In genomic region chr12:102528111-102528510, GRCh38 we compare ENCODE assay signal across 21 cellular contexts. TPM values are rescaled to one million over a fixed set of nuclear protein-coding genes. Genes with fewer than 3 reads are reported as not detected.
"Had no signal": no experiment of that assay in that cellular context is flagged by ENCODE, and none has a peak within 500 bp of the region (broad histone marks: within the 10 kb centered on the region; RNA-seq: fewer than 3 reads in every experiment).

No MANE protein-coding gene starts in this region.

- H3K4me3 ChIP-seq: cardiac muscle cell, right atrium auricular region, vagina had no signal

- H3K9me3 ChIP-seq: right atrium auricular region, vagina had no signal

- H3K36me3 ChIP-seq: cardiac muscle cell, right atrium auricular region, vagina had no signal

- H3K4me1 ChIP-seq: right atrium auricular region had no signal

- H3K27ac ChIP-seq: cardiac muscle cell, right atrium auricular region, vagina had no signal

- ATAC-seq: activated CD8-positive, alpha-beta T cell treated with anti-CD3 and anti-CD28 coated beads for 36 hours; activated naive CD8-positive, alpha-beta T cell treated with anti-CD3 and anti-CD28 coated beads, Interleukin-2, amount 50 U/mL, for 24 hours; left ventricle myocardium superior; stimulated activated naive CD8-positive, alpha-beta T cell treated with anti-CD3 and anti-CD28 coated beads, Interleukin-15, amount 100 ng/mL, for 72 hours had no signal

- DNase-seq: activated CD4-positive, alpha-beta T cell treated with anti-CD3 and anti-CD28 coated beads for 48 hours; activated CD4-positive, CD25-positive, alpha-beta regulatory T cell; activated CD8-positive, alpha-beta T cell treated with anti-CD3 and anti-CD28 coated beads for 36 hours; activated effector memory CD4-positive, alpha-beta T cell treated with Interleukin-2 at 50 U/mL for 16 hours; activated naive CD4-positive, alpha-beta T cell treated with anti-CD3 and anti-CD28 coated beads, Interleukin-2, amount 10 ng/mL, durations not matched to agents 7 days and 5 days; activated naive CD8-positive, alpha-beta T cell treated with anti-CD3 and anti-CD28 coated beads, Interleukin-2, amount 50 U/mL, for 24 hours; activated T-cell treated with anti-CD3 and anti-CD28 coated beads, Interleukin-2, amount 50 U/mL, for 48 hours; dermis blood vessel endothelial cell; effector memory CD4-positive, alpha-beta T cell; head of caudate nucleus; kidney glomerular epithelial cell; left ventricle myocardium superior; occipital lobe; stimulated activated CD4-positive, alpha-beta T cell treated with anti-CD3 and anti-CD28 coated beads, Interleukin-2, amount 100 ng/mL, for 48 hours; stimulated activated naive CD8-positive, alpha-beta T cell treated with anti-CD3 and anti-CD28 coated beads, Interleukin-15, amount 100 ng/mL, for 72 hours; trophoblast cell had no signal

- H3K27me3 ChIP-seq: cardiac muscle cell, right atrium auricular region, vagina had no signal

RNA-seq across cellular contexts. Expression of gene IGF1, which starts 47.7 kb away (rescaled TPM):
- total RNA-seq: cardiac muscle cell, mononuclear cell had no signal
- polyA plus RNA-seq: cardiac muscle cell, neural cell had no signal
